ENCODE assay signal across 17 cellular contexts in the genomic region with DNA sequence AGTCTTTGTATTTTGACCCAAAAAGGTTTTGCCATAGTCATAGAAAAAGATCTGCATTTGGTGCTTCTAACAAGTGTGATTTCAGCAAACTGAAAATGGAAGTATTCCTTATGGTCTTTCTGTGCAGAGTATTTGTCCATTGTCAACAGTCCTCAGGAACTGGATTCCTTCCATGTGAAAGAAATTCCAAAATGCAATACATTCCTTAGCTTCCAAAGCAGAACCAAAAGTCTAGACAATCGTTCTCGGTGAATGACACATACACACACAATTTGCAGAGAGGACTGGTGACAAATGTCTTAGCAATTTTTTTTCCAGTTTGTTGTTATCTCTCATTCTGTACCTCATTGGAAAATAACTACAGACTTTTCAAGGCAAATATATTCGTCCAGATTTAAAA.
A peak's percentile ranks its signal among the peaks of the same experiment; 100 is the strongest.
DNase-seq lines count a peak whose midpoint lies in the region; ATAC-seq and TF ChIP-seq lines count a peak whose summit lies in the region.
"Had no signal": no experiment of that assay in that cellular context is flagged by ENCODE, and none has a peak within 500 bp of the region (broad histone marks: within the 10 kb centered on the region; RNA-seq: fewer than 3 reads in every experiment).

No MANE protein-coding gene starts in this region.

- peak overlapping the region; percentile 76 for H3K27ac ChIP-seq in mesodermal cell (ENCODE audit: low read depth, low read length, severe bottlenecking)
- H3K27ac ChIP-seq: BLaER1 treated with 17β-estradiol and CSF1 and Interleukin-3, amounts not matched to agents 10 nM and 100 nM had no signal

- H3K4me1 ChIP-seq in mesodermal cell (ENCODE audit: control insufficient read depth, insufficient read depth, low read length, poor library complexity, severe bottlenecking): peaks cover 12% of the 10 kb centered on the region

- no peak for ATAC-seq in GM21381 (IDR thresholded peaks at IDR 0.05; ENCODE audit: unreplicated experiment)
- ATAC-seq: stimulated activated effector memory CD8-positive, alpha-beta T cell treated with anti-CD3 and anti-CD28 coated beads, Interleukin-12 subunit alpha, Interleukin-12 subunit beta, amount 100 ng/mL, for 72 hours; T-helper 17 cell had no signal

- intact Hi-C loops in posterior cingulate gyrus (cut with DNase I): no loop called here

- no peak for TF ChIP-seq CTCF in BJ (IDR thresholded peaks at IDR 0.05; ENCODE audit: insufficient read depth, low read depth, low read length)

- H3K4me3 ChIP-seq in BJ (ENCODE audit: low read depth, low read length) (0 out of 2 replicates have a peak overlapping the region, but pooled peaks have one; percentile 3), mesodermal cell (ENCODE audit: extremely low read depth, insufficient read depth, low read length, poor library complexity, severe bottlenecking) (no peak overlapping the region)
- H3K4me3 ChIP-seq: BLaER1 treated with 17β-estradiol and CSF1 and Interleukin-3, amounts not matched to agents 10 nM and 100 nM had no signal

- WGBS in mesodermal cell (ENCODE audit: insufficient coverage in 2 of 2), 2 experiments: 78% methylated on average over 2 of the region's 3 CpGs; no CpG with 5 or more reads in 1 of the 2 experiments

- no peaks in the 10 kb centered on the region for H3K36me3 ChIP-seq in BJ (ENCODE audit: control insufficient read depth, insufficient read depth, low read length)
- no peaks in the 10 kb centered on the region for H3K36me3 ChIP-seq in mesodermal cell (ENCODE audit: control insufficient read depth, insufficient read depth, low read length)
- H3K36me3 ChIP-seq: BLaER1 treated with 17β-estradiol and CSF1 and Interleukin-3, amounts not matched to agents 10 nM and 100 nM had no signal

- POLR2A ChIA-PET in BJ (lab: Charles Lee): no interaction called here

- H3K27me3 ChIP-seq in BJ (ENCODE audit: control insufficient read depth, insufficient read depth, low read length): no peaks in the 10 kb centered on the region
- H3K27me3 ChIP-seq: BLaER1 treated with 17β-estradiol and CSF1 and Interleukin-3, amounts not matched to agents 10 nM and 100 nM had no signal

- CTCF ChIA-PET in BJ (lab: Yijun Ruan, JAX): no interaction called here

- no peaks in the 10 kb centered on the region for H3K9me3 ChIP-seq in mesodermal cell (ENCODE audit: control insufficient read depth, low read length)

- peak; percentile 55 for DNase-seq in BJ (ENCODE audit: low read depth)
- DNase-seq in M059J (ENCODE audit: low read depth): peak; percentile 89
- DNase-seq in epidermal melanocyte (ENCODE audit: insufficient read length, low spot score): peak; percentile 31
- DNase-seq in NCI-H1105 treated with DMSO at 0.1 percent for 48 hours (lab: John Stamatoyannopoulos, UW): no peak
- no peak for DNase-seq in SKM-1 (lab: John Stamatoyannopoulos, UW; ENCODE audit: unreplicated experiment)
- DNase-seq in posterior cingulate gyrus: no peak
- DNase-seq: activated CD4-positive, alpha-beta memory T cell treated with anti-CD3 and anti-CD28 coated beads, Interleukin-2, amount 10 ng/mL, durations not matched to agents 7 days and 5 days; activated effector memory CD4-positive, alpha-beta T cell treated with Interleukin-2 at 50 U/mL for 16 hours; cerebellar nuclear complex; Kasumi-1; NCI-H2107; stimulated activated CD4-positive, alpha-beta T cell treated with anti-CD3 and anti-CD28 coated beads, Interleukin-1b, Interleukin-23, amount 100 ng/mL, for 48 hours; T-helper 17 cell had no signal

Comparison
In these comparisons a context has a peak if more than half of its experiments do, and no peak if none do; other contexts are left out.
1. DNase-seq: peak in BJ (single experiment), M059J (single experiment) and epidermal melanocyte (single experiment); none in NCI-H1105 treated with DMSO at 0.1 percent for 48 hours (single experiment), SKM-1 (single experiment) and posterior cingulate gyrus (0 of 10).